Comparison of ENCODE assay signal across 26 cellular contexts in genomic region chr7:2369139-2369538, GRCh38.
"Had no signal": no experiment of that assay in that cellular context is flagged by ENCODE, and none has a peak within 500 bp of the region (broad histone marks: within the 10 kb centered on the region; RNA-seq: fewer than 3 reads in every experiment).

No MANE protein-coding gene starts in this region.

- H3K36me3 ChIP-seq: uterus had no signal

- H3K9me3 ChIP-seq: left lung, lower lobe of right lung, pancreas, prostate gland, sigmoid colon, spleen, tibial nerve, uterus had no signal

- H3K4me1 ChIP-seq: left lung, lower lobe of right lung, pancreas, prostate gland, sigmoid colon, tibial nerve, uterus had no signal

- H3K4me3 ChIP-seq: left lung, lower lobe of right lung, pancreas, prostate gland, sigmoid colon, spleen, tibial nerve, uterus had no signal

- FAIRE-seq: islet of Langerhans, kidney, pancreas, small intestine had no signal

- DNase-seq: immature natural killer cell; kidney; left colon; left lung; lower lobe of right lung; mammary epithelial cell; mesenchymal stem cell; nucleus accumbens; pancreas; retina; sigmoid colon; small intestine; spleen; stimulated activated CD4-positive, alpha-beta T cell treated with anti-CD3 and anti-CD28 coated beads, Interleukin-2, amount 100 ng/mL, for 48 hours; stimulated activated CD4-positive, alpha-beta T cell treated with anti-CD3 and anti-CD28 coated beads, Interleukin-4, amount 100 ng/mL, for 4 hours; stimulated activated CD8-positive, alpha-beta memory T cell treated with anti-CD3 and anti-CD28 coated beads, Interleukin-4, amount 100 ng/mL, for 48 hours; stimulated activated naive CD4-positive, alpha-beta T cell treated with Interleukin-2 at 50 U/mL for 16 hours; stimulated activated naive CD8-positive, alpha-beta T cell treated with anti-CD3 and anti-CD28 coated beads, Interleukin-15, amount 100 ng/mL, for 72 hours; substantia nigra; uterus had no signal

- H3K27ac ChIP-seq: left lung, lower lobe of right lung, pancreas, prostate gland, sigmoid colon, tibial nerve, uterus had no signal

- H3K27me3 ChIP-seq: left lung, pancreas, sigmoid colon, spleen, tibial nerve, uterus had no signal

- ATAC-seq: left colon; left lung; naive thymus-derived CD8-positive, alpha-beta T cell; pancreas; right cardiac atrium; stimulated activated memory B cell treated with anti-CD40 and anti-IgM and Interleukin-4, amounts not matched to agents 10 μg/mL and 1 μg/mL and 100 μg/mL, for 72 hours; stimulated activated naive CD8-positive, alpha-beta T cell treated with anti-CD3 and anti-CD28 coated beads, Interleukin-15, amount 100 ng/mL, for 72 hours had no signal
